ENCODE assay signal across 19 cellular contexts in the genomic region with DNA sequence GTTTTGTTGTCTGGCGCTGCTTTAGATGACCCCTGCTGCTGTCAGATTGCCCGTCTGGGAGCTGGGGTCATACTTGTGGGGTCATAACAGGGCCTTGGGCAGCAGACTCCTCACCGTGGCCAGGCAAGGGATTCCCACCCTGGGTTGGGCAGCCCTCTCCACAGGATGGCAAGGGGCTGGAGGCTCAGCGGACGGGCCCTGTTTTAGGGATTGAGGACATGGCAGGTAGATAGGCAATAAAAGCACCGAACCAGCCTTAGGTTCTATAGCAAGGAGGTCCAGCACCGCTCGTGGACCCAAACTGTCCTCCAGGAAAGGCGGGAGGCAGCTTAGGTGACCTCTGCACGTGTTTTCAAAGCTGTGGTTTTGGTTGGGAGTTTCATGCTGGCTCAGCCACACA.
DNase-seq lines count a peak whose midpoint lies in the region; ATAC-seq, FAIRE-seq and TF ChIP-seq lines count a peak whose summit lies in the region.
"Had no signal": no experiment of that assay in that cellular context is flagged by ENCODE, and none has a peak within 500 bp of the region (broad histone marks: within the 10 kb centered on the region; RNA-seq: fewer than 3 reads in every experiment).

No MANE protein-coding gene starts in this region.

- H4K5ac ChIP-seq in H1 (ENCODE audit: insufficient read length, low read depth, low read length): no peak overlapping the region

- no peak overlapping the region for H4K91ac ChIP-seq in H1 (replicated peaks; ENCODE audit: insufficient read length, low read length)

- H3K27ac Mint-ChIP-seq in CD4-positive, alpha-beta memory T cell: peak overlapping the region; percentile 96 to 100 (median 100)
- H3K27ac Mint-ChIP-seq in IgD-negative memory B cell: peak overlapping the region; percentile 95 to 100 (median 100)
- no peak overlapping the region for H3K27ac Mint-ChIP-seq in activated naive CD4-positive, alpha-beta T cell treated with anti-CD3 and anti-CD28 coated beads, Interleukin-2, amount 50 U/mL, for 72 hours

- TF ChIP-seq CTCF in H1 (IDR thresholded peaks at IDR 0.05; ENCODE audit: control extremely low read depth in 1 of 3, insufficient read depth in 1 of 3, low read depth in 1 of 3, low read length in 3 of 3): no peak
- no peak for TF ChIP-seq CTCF in gastrocnemius medialis (IDR thresholded peaks at IDR 0.05 in 4 of 5, conservative IDR thresholded peaks at IDR 0.05 in 1 of 5)

- H2BK20ac ChIP-seq in H1 (ENCODE audit: low read length): no peak overlapping the region

- H3K27me3 Mint-ChIP-seq in CD4-positive, alpha-beta memory T cell: no peaks in the 10 kb centered on the region
- no peaks in the 10 kb centered on the region for H3K27me3 Mint-ChIP-seq in IgD-negative memory B cell

- DNase-seq in CD4-positive, alpha-beta memory T cell: no peak
- DNase-seq in H1 (ENCODE audit: low read depth in 1 of 2, low spot score in 2 of 2) (no peak), gastrocnemius medialis (no peak), cerebellum (ENCODE audit: low spot score) (no peak), hippocampal formation (lab: John Stamatoyannopoulos, UW) (no peak)
- DNase-seq in activated naive CD4-positive, alpha-beta T cell treated with anti-CD3 and anti-CD28 coated beads, Interleukin-2, amount 50 U/mL, for 72 hours (ENCODE audit: low spot score in 2 of 2): no peak
- DNase-seq: adrenal gland, brain microvascular endothelial cell, Caco-2, DND-41, NCI-H1048, NCI-H2029, NCI-H226, SIG-M5, testis had no signal

- H3K4me3 ChIP-seq in CD4-positive, alpha-beta memory T cell (ENCODE audit: low read length in 2 of 2): no peak overlapping the region
- H3K4me3 ChIP-seq in H1 (ENCODE audit: extremely low read depth in 1 of 4, insufficient read depth in 2 of 4, low read depth in 3 of 4, low read length in 4 of 4) (no peak overlapping the region), gastrocnemius medialis (no peak overlapping the region)
- H3K4me3 ChIP-seq: adrenal gland, coronary artery, prostate gland, testis had no signal

- no peak for ATAC-seq in gastrocnemius medialis
- ATAC-seq in activated naive CD4-positive, alpha-beta T cell treated with anti-CD3 and anti-CD28 coated beads, Interleukin-2, amount 50 U/mL, for 72 hours: no peak

- peaks cover 55% of the 10 kb centered on the region for H3K4me1 ChIP-seq in CD4-positive, alpha-beta memory T cell (ENCODE audit: insufficient read depth, low read length)
- peaks cover 0 to 2% (median 0%) of the 10 kb centered on the region in 4 experiments; a peak in 1 of 7 replicates for H3K4me1 ChIP-seq in H1 (replicated peaks in 1 of 4; ENCODE audit: control insufficient read depth in 3 of 4, insufficient read depth in 4 of 4, low read length in 3 of 4)
- H3K4me1 ChIP-seq in gastrocnemius medialis: peaks cover 25 to 39% of the 10 kb centered on the region in 2 donors
- H3K4me1 ChIP-seq: prostate gland had no signal

- H3K9me3 ChIP-seq in CD4-positive, alpha-beta memory T cell (ENCODE audit: control insufficient read depth in 1 of 2, low read length in 2 of 2): no peaks in the 10 kb centered on the region
- H3K9me3 ChIP-seq in H1 (ENCODE audit: insufficient read depth in 2 of 2, low read depth in 1 of 2, low read length in 1 of 2) (0 out of 4 replicates have a peak, but pooled peaks cover 0 to 3% of the 10 kb centered on the region in 2 experiments), gastrocnemius medialis (no peaks in the 10 kb centered on the region)
- H3K9me3 ChIP-seq: adrenal gland, Caco-2, prostate gland, testis had no signal

- H3K4me3 Mint-ChIP-seq in CD4-positive, alpha-beta memory T cell: no peak overlapping the region
- H3K4me3 Mint-ChIP-seq in IgD-negative memory B cell: no peak overlapping the region

- H2AK5ac ChIP-seq in H1 (ENCODE audit: low read depth, low read length): no peak overlapping the region

- H3K23me2 ChIP-seq in H1 (ENCODE audit: low read depth, low read length): no peaks in the 10 kb centered on the region

- intact Hi-C loops in CD4-positive, alpha-beta memory T cell (cut with micrococcal nuclease): no loop called here
- intact Hi-C loops in gastrocnemius medialis (cut with DNase I; ENCODE audit: low total_unique reads): no loop called here

- H3K27me3 ChIP-seq in CD4-positive, alpha-beta memory T cell (ENCODE audit: insufficient read depth, low read length): no peaks in the 10 kb centered on the region
- H3K27me3 ChIP-seq in H1 (replicated peaks in 1 of 4; ENCODE audit: control insufficient read depth in 3 of 4, extremely low read depth in 1 of 4, insufficient read depth in 3 of 4, low read length in 3 of 4): no peaks in the 10 kb centered on the region
- H3K27me3 ChIP-seq in gastrocnemius medialis: no peaks in the 10 kb centered on the region
- H3K27me3 ChIP-seq: adrenal gland, brain microvascular endothelial cell, testis had no signal

- H3K79me2 ChIP-seq in H1 (ENCODE audit: control insufficient read depth in 1 of 2, insufficient read depth in 2 of 2, low read length in 2 of 2): no peaks in the 10 kb centered on the region

- no peak overlapping the region for H2BK15ac ChIP-seq in H1 (ENCODE audit: low read length)

- peak overlapping the region; percentile 82 for H4K8ac ChIP-seq in H1 (ENCODE audit: extremely low read depth, insufficient read depth, low read length)

- FAIRE-seq in H1 (lab: Jason Lieb, UNC): no peak
- FAIRE-seq: GM12892 had no signal

- CTCF ChIA-PET in CD4-positive, alpha-beta memory T cell (lab: Charles Lee; ENCODE audit: partially characterized antibody): interaction anchor here (0.9 to 1.9 kb wide), 3 partner anchors 34 to 41 kb away, joined by 3 to 5 read pairs (median 3); no protein-coding TSS in a partner anchor
- CTCF ChIA-PET in H1 (lab: Charles Lee; ENCODE audit: partially characterized antibody): interaction anchor here (1.2 to 1.9 kb wide), 2 partner anchors 11 to 60 kb away, joined by 3 to 5 read pairs; partner anchors contain the start of gene GRK5

- H3K14ac ChIP-seq in H1 (ENCODE audit: insufficient read length): no peak overlapping the region

- no peak overlapping the region for H2BK120ac ChIP-seq in H1 (replicated peaks; ENCODE audit: low read depth, low read length)

- no peaks in the 10 kb centered on the region for H3K79me1 ChIP-seq in H1 (ENCODE audit: low read depth, low read length)

- no peak for TF ChIP-seq EP300 in H1 (IDR thresholded peaks at IDR 0.05; ENCODE audit: borderline replicate concordance in 1 of 2, low read depth in 2 of 2, low read length in 2 of 2)

- H2BK12ac ChIP-seq in H1 (ENCODE audit: low read depth, low read length): no peak overlapping the region; the same call in 1 of the 2 replicates

- POLR2A ChIA-PET in CD4-positive, alpha-beta memory T cell (lab: Charles Lee; ENCODE audit: partially characterized antibody): interaction anchor here (1.0 to 2.5 kb wide), 3 partner anchors 12 to 59 kb away, joined by 3 to 24 read pairs (median 4); partner anchors contain the start of gene GRK5
- POLR2A ChIA-PET in H1 (lab: Charles Lee; ENCODE audit: partially characterized antibody): interaction anchor here (0.7 kb wide), 1 partner anchor 104 kb away, joined by 4 read pairs; no protein-coding TSS in a partner anchor

- no peak for TF ChIP-seq POLR2A in H1 (IDR thresholded peaks at IDR 0.05; ENCODE audit: control extremely low read depth in 1 of 2, low read depth in 2 of 2, low read length in 2 of 2)
- no peak for TF ChIP-seq POLR2A in gastrocnemius medialis (IDR thresholded peaks at IDR 0.05)

- H2BK5ac ChIP-seq in H1 (ENCODE audit: low read depth, low read length): no peak overlapping the region

- no peaks in the 10 kb centered on the region for H3K9me3 Mint-ChIP-seq in CD4-positive, alpha-beta memory T cell
- H3K9me3 Mint-ChIP-seq in IgD-negative memory B cell: no peaks in the 10 kb centered on the region
- H3K9me3 Mint-ChIP-seq in activated naive CD4-positive, alpha-beta T cell treated with anti-CD3 and anti-CD28 coated beads, Interleukin-2, amount 50 U/mL, for 72 hours: peaks cover 0 to 4% of the 10 kb centered on the region in 2 donors

- H4K20me1 ChIP-seq in H1 (replicated peaks in 1 of 2; ENCODE audit: control insufficient read depth in 1 of 2, insufficient read depth in 2 of 2, low read length in 2 of 2): no peaks in the 10 kb centered on the region

- no peak overlapping the region for H3K4me2 ChIP-seq in H1 (ENCODE audit: insufficient read depth in 1 of 2, low read depth in 2 of 2, low read length in 2 of 2)

- H3K56ac ChIP-seq in H1 (replicated peaks; ENCODE audit: insufficient read length, low read depth, low read length): no peak overlapping the region

- no peak overlapping the region for H3K23ac ChIP-seq in H1 (ENCODE audit: insufficient read length)

- H3K36me3 Mint-ChIP-seq in CD4-positive, alpha-beta memory T cell: peaks cover 0 to 9% of the 10 kb centered on the region in 2 donors
- peaks cover 4% of the 10 kb centered on the region for H3K36me3 Mint-ChIP-seq in IgD-negative memory B cell
- H3K36me3 Mint-ChIP-seq in activated naive CD4-positive, alpha-beta T cell treated with anti-CD3 and anti-CD28 coated beads, Interleukin-2, amount 50 U/mL, for 72 hours: peaks cover 4 to 5% of the 10 kb centered on the region in 2 donors

- no peaks in the 10 kb centered on the region for H3K36me3 ChIP-seq in CD4-positive, alpha-beta memory T cell (ENCODE audit: insufficient read depth, low read length)
- H3K36me3 ChIP-seq in H1 (ENCODE audit: control insufficient read depth in 2 of 4, insufficient read depth in 4 of 4, low read length in 3 of 4) (no peaks in the 10 kb centered on the region), gastrocnemius medialis (no peaks in the 10 kb centered on the region)
- H3K36me3 ChIP-seq: adrenal gland, prostate gland had no signal

- in situ Hi-C loops in gastrocnemius medialis (cut with MboI; ENCODE audit: low sequenced_read_pairs in 4 of 4): no loop called here

- H3K27ac ChIP-seq in CD4-positive, alpha-beta memory T cell (ENCODE audit: low read depth, low read length): peak overlapping the region; percentile 93
- no peak overlapping the region for H3K27ac ChIP-seq in H1 (ENCODE audit: low read depth, low read length)
- peak overlapping the region in 3 of 4 donors; percentile 12 to 82 (median 43) for H3K27ac ChIP-seq in gastrocnemius medialis
- H3K27ac ChIP-seq: brain microvascular endothelial cell, prostate gland, testis had no signal

- TF ChIP-seq RAD21 in H1 (IDR thresholded peaks at IDR 0.05 in 1 of 2, conservative IDR thresholded peaks at IDR 0.05 in 1 of 2; ENCODE audit: low read depth in 2 of 2, low read length in 2 of 2): no peak

- H3K18ac ChIP-seq in H1 (ENCODE audit: extremely low read depth, low read length): no peak overlapping the region

- no peak overlapping the region for H3K4ac ChIP-seq in H1 (replicated peaks; ENCODE audit: insufficient read length, low read depth, low read length)

- WGBS in H1 (ENCODE audit: extremely low coverage in 1 of 2, insufficient coverage in 1 of 2, insufficient read length in 1 of 2, insufficient replicate concordance in 2 of 2, low coverage in 1 of 2, low lambda C conversion rate in 2 of 2, missing lambda C conversion rate in 1 of 2), 2 experiments: 85% methylated on average over 10 of the region's 10 CpGs; no CpG with 5 or more reads in 1 of the 2 experiments

- peaks cover 25 to 60% (median 49%) of the 10 kb centered on the region in 4 donors for H3K4me1 Mint-ChIP-seq in CD4-positive, alpha-beta memory T cell
- H3K4me1 Mint-ChIP-seq in IgD-negative memory B cell: peaks cover 47 to 56% (median 51%) of the 10 kb centered on the region in 3 donors

- no peak overlapping the region for H2AFZ ChIP-seq in H1 (ENCODE audit: low read length)

- no peak overlapping the region for H3K9ac ChIP-seq in H1 (replicated peaks in 1 of 4; ENCODE audit: extremely low read depth in 1 of 4, low read depth in 3 of 4, low read length in 3 of 4)

Comparison
In these comparisons a context has a peak if more than half of its experiments do, and no peak if none do; other contexts are left out.
1. H3K27ac Mint-ChIP-seq: peak in CD4-positive, alpha-beta memory T cell (7 of 7) and IgD-negative memory B cell (3 of 3); none in activated naive CD4-positive, alpha-beta T cell treated with anti-CD3 and anti-CD28 coated beads, Interleukin-2, amount 50 U/mL, for 72 hours (0 of 2).